Comparison of ENCODE assay signal across 8 cellular contexts in the genomic region with DNA sequence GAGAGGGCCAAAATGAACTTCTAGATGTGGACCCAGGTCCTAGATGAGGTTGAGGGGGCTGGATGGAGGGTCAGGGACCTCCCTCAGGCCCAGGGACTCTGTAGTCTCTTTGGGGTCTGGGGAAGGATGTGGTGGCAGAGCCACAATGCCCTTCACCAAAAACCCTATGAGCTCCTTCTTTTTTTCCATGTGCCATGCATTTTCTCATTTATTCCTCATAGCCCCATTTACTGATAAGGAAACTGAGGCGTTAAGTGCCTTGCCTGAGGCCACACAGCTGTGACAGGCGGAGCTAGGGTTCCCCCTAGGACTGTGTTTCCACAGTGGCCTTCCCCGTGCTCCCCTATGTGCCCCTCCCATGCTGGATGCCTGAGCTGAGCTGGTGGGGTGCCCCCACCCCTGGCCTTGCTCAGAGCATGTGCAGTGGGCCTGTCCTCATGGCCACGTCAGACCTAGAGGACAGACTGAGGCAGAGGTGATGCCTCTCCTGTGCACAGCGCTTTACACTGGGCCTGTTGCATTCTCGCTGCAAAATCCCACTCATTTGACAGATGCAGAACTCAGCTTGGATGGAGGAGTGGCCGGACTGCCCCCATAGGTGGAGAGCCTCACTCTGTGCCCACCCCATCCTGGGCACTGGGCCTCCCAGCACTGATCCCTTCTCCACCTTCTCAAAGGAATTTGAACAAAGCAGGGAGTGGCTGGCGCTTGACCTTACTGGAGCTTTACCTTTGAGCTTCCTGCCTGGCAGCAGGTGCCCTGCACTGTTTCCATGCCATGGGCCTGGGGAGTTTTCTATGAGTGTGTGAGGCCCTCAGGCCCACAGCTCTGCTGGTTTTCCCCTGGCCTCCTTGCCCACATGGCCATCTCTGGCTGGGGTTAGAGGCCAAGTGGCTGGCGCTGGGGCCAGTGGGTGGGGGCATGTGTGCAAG. TPM values are rescaled to one million over a fixed set of nuclear protein-coding genes. Genes with fewer than 3 reads are reported as not detected.
DNase-seq lines count a peak whose midpoint lies in the region; ATAC-seq and TF ChIP-seq lines count a peak whose summit lies in the region.

No MANE protein-coding gene starts in this region.

- H3K9me3 Mint-ChIP-seq in activated CD4-positive, alpha-beta memory T cell treated with anti-CD3 and anti-CD28 coated beads for 36 hours: no peaks in the 10 kb centered on the region

- no peaks in the 10 kb centered on the region for H3K27me3 Mint-ChIP-seq in activated CD4-positive, alpha-beta memory T cell treated with anti-CD3 and anti-CD28 coated beads for 36 hours

- peaks cover 31% of the 10 kb centered on the region for H3K36me3 Mint-ChIP-seq in activated CD4-positive, alpha-beta memory T cell treated with anti-CD3 and anti-CD28 coated beads for 36 hours

- no peaks in the 10 kb centered on the region for H3K27me3 ChIP-seq in foreskin keratinocyte

- CTCF ChIA-PET in activated CD4-positive, alpha-beta memory T cell treated with anti-CD3 and anti-CD28 coated beads for 36 hours (lab: Charles Lee): interaction anchor here (0.7 to 4.3 kb wide), 7 partner anchors 8 to 244 kb away, joined by 3 to 28 read pairs (median 14); a partner anchor contains a TSS

- DNase-seq in activated CD4-positive, alpha-beta memory T cell treated with anti-CD3 and anti-CD28 coated beads for 36 hours: peak; percentile 79
- DNase-seq in foreskin keratinocyte: peak in 1 of 2 donors; percentile 52
- peak; percentile 35 for DNase-seq in stimulated activated CD4-positive, alpha-beta T cell treated with anti-CD3 and anti-CD28 coated beads, Interleukin-1b, Interleukin-23, amount 100 ng/mL, for 48 hours
- DNase-seq in HPDE6-E6E7 (ENCODE audit: extremely low spot score): no peak
- DNase-seq in hypothalamus (lab: John Stamatoyannopoulos, UW): no peak

- POLR2A ChIA-PET in activated CD4-positive, alpha-beta memory T cell treated with anti-CD3 and anti-CD28 coated beads for 36 hours (lab: Charles Lee): interaction anchor here (1.0 to 4.1 kb wide), 5 partner anchors 11 to 264 kb away, joined by 3 to 27 read pairs (median 7); a partner anchor contains a TSS

- peaks cover 53% of the 10 kb centered on the region for H3K4me1 Mint-ChIP-seq in activated CD4-positive, alpha-beta memory T cell treated with anti-CD3 and anti-CD28 coated beads for 36 hours (ENCODE audit: low read depth)

- no peak for TF ChIP-seq CTCF in foreskin keratinocyte (conservative IDR thresholded peaks at IDR 0.05)

- H3K27ac Mint-ChIP-seq in activated CD4-positive, alpha-beta memory T cell treated with anti-CD3 and anti-CD28 coated beads for 36 hours: peak overlapping the region; percentile 89

- ATAC-seq in HG03460 (IDR thresholded peaks at IDR 0.05; ENCODE audit: unreplicated experiment): peak; percentile 0
- no peak for ATAC-seq in foreskin keratinocyte
- no peak for ATAC-seq in HG02623 (IDR thresholded peaks at IDR 0.05; ENCODE audit: unreplicated experiment)
- ATAC-seq in HG03045 (IDR thresholded peaks at IDR 0.05; ENCODE audit: unreplicated experiment): no peak

- peaks cover 20% of the 10 kb centered on the region for H3K4me1 ChIP-seq in foreskin keratinocyte

- H3K4me3 Mint-ChIP-seq in activated CD4-positive, alpha-beta memory T cell treated with anti-CD3 and anti-CD28 coated beads for 36 hours: peak overlapping the region; percentile 98

- peak overlapping the region; percentile 72 for H3K27ac ChIP-seq in foreskin keratinocyte

- intact Hi-C loops in activated CD4-positive, alpha-beta memory T cell treated with anti-CD3 and anti-CD28 coated beads for 36 hours (cut with micrococcal nuclease): loop anchor here (1.0 to 10.0 kb wide), 5 partner anchors 36 to 1132 kb away; a partner anchor contains a TSS

RNA-seq across cellular contexts. Expression of a gene that starts 2.5 kb away (rescaled TPM):
- total RNA-seq in activated CD4-positive, alpha-beta memory T cell treated with anti-CD3 and anti-CD28 coated beads for 36 hours: 100 to 1,000 TPM; 132 to 134 TPM
- 50.6 and 54.5 TPM in 2 replicates for total RNA-seq in foreskin keratinocyte
- polyA plus RNA-seq in foreskin keratinocyte: 61.3 and 61.6 TPM in 2 replicates

RNA-seq across cellular contexts. Expression of a gene that starts 33.8 kb away (rescaled TPM):
- 1 to 10 TPM; 3.0 to 3.2 TPM for total RNA-seq in activated CD4-positive, alpha-beta memory T cell treated with anti-CD3 and anti-CD28 coated beads for 36 hours
- total RNA-seq in foreskin keratinocyte: 1.2 and 2.6 TPM in 2 replicates
- 0.97 and 1.8 TPM in 2 replicates for polyA plus RNA-seq in foreskin keratinocyte

Comparison
In these comparisons a context has a peak if more than half of its experiments do, and no peak if none do; other contexts are left out.
1. DNase-seq: peak in activated CD4-positive, alpha-beta memory T cell treated with anti-CD3 and anti-CD28 coated beads for 36 hours (single experiment) and stimulated activated CD4-positive, alpha-beta T cell treated with anti-CD3 and anti-CD28 coated beads, Interleukin-1b, Interleukin-23, amount 100 ng/mL, for 48 hours (single experiment); none in HPDE6-E6E7 (single experiment) and hypothalamus (0 of 51).